ENCODE assay signal across 26 cellular contexts in genomic region chr15:39114690-39115378, GRCh38.
"Had no signal": no experiment of that assay in that cellular context is flagged by ENCODE, and none has a peak within 500 bp of the region (broad histone marks: within the 10 kb centered on the region; RNA-seq: fewer than 3 reads in every experiment).

No MANE protein-coding gene starts in this region.

- H3K27ac ChIP-seq: cardiac muscle cell, Peyer's patch, SK-N-MC, VCaP had no signal

- H3K27ac Mint-ChIP-seq: activated CD4-positive, alpha-beta memory T cell treated with anti-CD3 and anti-CD28 coated beads for 36 hours; activated CD4-positive, alpha-beta T cell treated with anti-CD3 and anti-CD28 coated beads, Interleukin-2, amount 10 ng/mL, durations not matched to agents 7 days and 5 days; activated naive CD8-positive, alpha-beta T cell; brain had no signal

- DNase-seq: activated CD4-positive, alpha-beta memory T cell treated with anti-CD3 and anti-CD28 coated beads for 36 hours; activated CD4-positive, alpha-beta T cell treated with anti-CD3 and anti-CD28 coated beads, Interleukin-2, amount 10 ng/mL, durations not matched to agents 7 days and 5 days; activated CD4-positive, CD25-positive, alpha-beta regulatory T cell; activated CD8-positive, alpha-beta memory T cell treated with anti-CD3 and anti-CD28 coated beads for 24 hours; activated effector memory CD4-positive, alpha-beta T cell treated with anti-CD3 and anti-CD28 coated beads, Interleukin-2, amount 50 U/mL, for 16 hours; activated naive CD4-positive, alpha-beta T cell treated with Interleukin-2 at 50 U/mL for 16 hours; activated T-cell treated with anti-CD3 and anti-CD28 coated beads, Interleukin-2, amount 50 U/mL, for 4 hours; amygdala; Karpas-422; NCI-H1048; NCI-H1417; NCI-H2029; NCI-H345; NCI-H510A; NCI-H526 treated with DMSO at 0.1 percent for 48 hours; NK-92 treated with Interleukin-12 subunit alpha and Interleukin-12 subunit beta, amount 100 ng/mL, for 24 hours; OCI-M1; Peyer's patch; SIG-M5; T-helper 1 cell had no signal

- ATAC-seq: activated T-cell treated with anti-CD3 and anti-CD28 coated beads, Interleukin-2, amount 50 U/mL, for 4 hours; K562 had no signal

- H3K4me1 ChIP-seq: Peyer's patch had no signal

- H3K9me3 ChIP-seq: Peyer's patch had no signal

- H3K4me3 ChIP-seq: cardiac muscle cell, K562, Peyer's patch, SK-N-MC had no signal

- H3K27me3 Mint-ChIP-seq: brain had no signal

- H3K36me3 ChIP-seq: cardiac muscle cell, Peyer's patch had no signal

- H3K4me3 Mint-ChIP-seq: activated CD4-positive, alpha-beta memory T cell treated with anti-CD3 and anti-CD28 coated beads for 36 hours; activated CD4-positive, alpha-beta T cell treated with anti-CD3 and anti-CD28 coated beads, Interleukin-2, amount 10 ng/mL, durations not matched to agents 7 days and 5 days; activated naive CD8-positive, alpha-beta T cell; activated T-cell treated with anti-CD3 and anti-CD28 coated beads, Interleukin-2, amount 50 U/mL, for 4 hours; brain had no signal

- H3K27me3 ChIP-seq: cardiac muscle cell, Peyer's patch had no signal

- H3K4me1 Mint-ChIP-seq: activated CD4-positive, alpha-beta T cell treated with anti-CD3 and anti-CD28 coated beads, Interleukin-2, amount 10 ng/mL, durations not matched to agents 7 days and 5 days; brain had no signal
